Comparison of ENCODE assay signal across 28 cellular contexts in the genomic region with DNA sequence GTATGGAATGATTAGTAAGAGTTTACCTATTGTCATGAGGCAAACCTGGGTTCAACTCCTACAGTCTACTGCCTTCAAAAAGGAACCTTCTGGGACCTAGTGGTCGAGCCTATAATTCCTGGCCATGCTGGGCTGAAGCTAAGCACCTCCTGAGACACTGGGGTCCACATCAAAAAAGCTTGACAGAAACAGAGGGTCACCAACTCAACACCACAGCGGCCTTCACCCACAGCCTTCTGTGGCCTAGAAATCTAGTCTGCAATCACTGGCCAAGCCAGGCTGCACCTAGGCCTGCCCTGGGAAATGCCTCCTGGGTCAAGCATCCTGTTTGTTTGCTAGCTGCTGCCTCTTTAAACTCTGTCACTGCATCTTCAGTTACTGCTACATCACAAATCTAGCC.
"Had no signal": no experiment of that assay in that cellular context is flagged by ENCODE, and none has a peak within 500 bp of the region (broad histone marks: within the 10 kb centered on the region; RNA-seq: fewer than 3 reads in every experiment).

No MANE protein-coding gene starts in this region.

- H3K36me3 Mint-ChIP-seq: stimulated activated effector memory CD8-positive, alpha-beta T cell treated with anti-CD3 and anti-CD28 coated beads, Interleukin-12 subunit alpha, Interleukin-12 subunit beta, amount 100 ng/mL, for 72 hours; stimulated activated memory B cell treated with anti-CD40 and anti-IgM and Interleukin-4, amounts not matched to agents 10 μg/mL and 1 μg/mL and 100 μg/mL, for 72 hours; stimulated activated naive B cell treated with anti-CD40 and anti-IgM and Interleukin-4, amounts not matched to agents 10 μg/mL and 1 μg/mL and 100 μg/mL, for 72 hours; type B pancreatic cell had no signal

- H3K4me3 Mint-ChIP-seq: stimulated activated effector memory CD8-positive, alpha-beta T cell treated with anti-CD3 and anti-CD28 coated beads, Interleukin-12 subunit alpha, Interleukin-12 subunit beta, amount 100 ng/mL, for 72 hours; stimulated activated memory B cell treated with anti-CD40 and anti-IgM and Interleukin-4, amounts not matched to agents 10 μg/mL and 1 μg/mL and 100 μg/mL, for 72 hours; stimulated activated naive B cell treated with anti-CD40 and anti-IgM and Interleukin-4, amounts not matched to agents 10 μg/mL and 1 μg/mL and 100 μg/mL, for 72 hours; stimulated activated naive CD8-positive, alpha-beta T cell treated with anti-CD3 and anti-CD28 coated beads, Interleukin-15, amount 100 ng/mL, for 72 hours; stimulated activated naive CD8-positive, alpha-beta T cell treated with anti-CD3 and anti-CD28 coated beads, Interleukin-15, Interleukin-2, amounts not matched to agents 100 ng/mL and 50 ng/mL, for 24 hours; type B pancreatic cell had no signal

- H3K9me3 Mint-ChIP-seq: stimulated activated effector memory CD8-positive, alpha-beta T cell treated with anti-CD3 and anti-CD28 coated beads, Interleukin-12 subunit alpha, Interleukin-12 subunit beta, amount 100 ng/mL, for 72 hours; stimulated activated naive B cell treated with anti-CD40 and anti-IgM and Interleukin-4, amounts not matched to agents 10 μg/mL and 1 μg/mL and 100 μg/mL, for 72 hours; stimulated activated naive CD8-positive, alpha-beta T cell treated with anti-CD3 and anti-CD28 coated beads, Interleukin-15, amount 100 ng/mL, for 72 hours; type B pancreatic cell had no signal

- DNase-seq: stimulated activated CD4-positive, alpha-beta T cell treated with anti-CD3 and anti-CD28 coated beads, Interleukin-2, amount 100 ng/mL, for 48 hours; stimulated activated CD4-positive, alpha-beta T cell treated with anti-CD3 and anti-CD28 coated beads, Interleukin-4, amount 100 ng/mL, for 1 hour; stimulated activated CD4-positive, alpha-beta T cell treated with anti-CD3 and anti-CD28 coated beads, Interleukin-4, amount 100 ng/mL, for 24 hours; stimulated activated CD4-positive, alpha-beta T cell treated with anti-CD3 and anti-CD28 coated beads, Interleukin-4, amount 100 ng/mL, for 4 hours; stimulated activated CD8-positive, alpha-beta memory T cell treated with anti-CD3 and anti-CD28 coated beads, Interleukin-4, amount 100 ng/mL, for 48 hours; stimulated activated naive B cell treated with anti-CD40 and anti-IgM and Interleukin-4, amounts not matched to agents 10 μg/mL and 1 μg/mL and 100 μg/mL, for 72 hours; stimulated activated naive CD4-positive, alpha-beta T cell; stimulated activated naive CD4-positive, alpha-beta T cell treated with Interleukin-2 at 50 U/mL for 16 hours; stimulated activated naive CD8-positive, alpha-beta T cell treated with anti-CD3 and anti-CD28 coated beads, Interleukin-15, amount 100 ng/mL, for 72 hours; stimulated activated naive CD8-positive, alpha-beta T cell treated with anti-CD3 and anti-CD28 coated beads, Interleukin-15, Interleukin-2, amounts not matched to agents 100 U/mL and 50 U/mL, for 24 hours; stomach; substantia nigra; testis; thyroid gland; tibial artery; transverse colon; trophoblast cell; upper lobe of left lung; upper lobe of right lung; uterus had no signal

- H3K36me3 ChIP-seq: stomach, suprapubic skin, thoracic aorta, thyroid gland, tibial artery, tibial nerve, transverse colon, upper lobe of left lung, upper lobe of right lung, uterus, vagina had no signal

- H3K27me3 ChIP-seq: stomach, suprapubic skin, testis, thyroid gland, tibial artery, tibial nerve, transverse colon, upper lobe of left lung, upper lobe of right lung, uterus, vagina had no signal

- H3K4me3 ChIP-seq: stomach, suprapubic skin, testis, thoracic aorta, thyroid gland, tibial artery, tibial nerve, transverse colon, upper lobe of left lung, upper lobe of right lung, uterus, vagina had no signal

- H3K4me1 ChIP-seq: stomach, testis, thyroid gland, transverse colon, upper lobe of left lung, upper lobe of right lung, uterus, vagina had no signal

- H3K27me3 Mint-ChIP-seq: stimulated activated memory B cell treated with anti-CD40 and anti-IgM and Interleukin-4, amounts not matched to agents 10 μg/mL and 1 μg/mL and 100 μg/mL, for 72 hours; stimulated activated naive CD8-positive, alpha-beta T cell treated with anti-CD3 and anti-CD28 coated beads, Interleukin-15, amount 100 ng/mL, for 72 hours; stimulated activated naive CD8-positive, alpha-beta T cell treated with anti-CD3 and anti-CD28 coated beads, Interleukin-15, Interleukin-2, amounts not matched to agents 100 ng/mL and 50 ng/mL, for 24 hours; type B pancreatic cell had no signal

- H3K4me1 Mint-ChIP-seq: stimulated activated effector memory CD8-positive, alpha-beta T cell treated with anti-CD3 and anti-CD28 coated beads, Interleukin-12 subunit alpha, Interleukin-12 subunit beta, amount 100 ng/mL, for 72 hours; stimulated activated memory B cell treated with anti-CD40 and anti-IgM and Interleukin-4, amounts not matched to agents 10 μg/mL and 1 μg/mL and 100 μg/mL, for 72 hours; stimulated activated naive B cell treated with anti-CD40 and anti-IgM and Interleukin-4, amounts not matched to agents 10 μg/mL and 1 μg/mL and 100 μg/mL, for 72 hours; stimulated activated naive CD8-positive, alpha-beta T cell treated with anti-CD3 and anti-CD28 coated beads, Interleukin-15, amount 100 ng/mL, for 72 hours had no signal

- H3K27ac Mint-ChIP-seq: stimulated activated effector memory CD8-positive, alpha-beta T cell treated with anti-CD3 and anti-CD28 coated beads, Interleukin-12 subunit alpha, Interleukin-12 subunit beta, amount 100 ng/mL, for 72 hours; stimulated activated memory B cell treated with anti-CD40 and anti-IgM and Interleukin-4, amounts not matched to agents 10 μg/mL and 1 μg/mL and 100 μg/mL, for 72 hours; stimulated activated naive B cell treated with anti-CD40 and anti-IgM and Interleukin-4, amounts not matched to agents 10 μg/mL and 1 μg/mL and 100 μg/mL, for 72 hours; stimulated activated naive CD8-positive, alpha-beta T cell treated with anti-CD3 and anti-CD28 coated beads, Interleukin-15, amount 100 ng/mL, for 72 hours; stimulated activated naive CD8-positive, alpha-beta T cell treated with anti-CD3 and anti-CD28 coated beads, Interleukin-15, Interleukin-2, amounts not matched to agents 100 ng/mL and 50 ng/mL, for 24 hours; type B pancreatic cell had no signal

- H3K9me3 ChIP-seq: stomach, suprapubic skin, testis, thoracic aorta, thyroid gland, tibial artery, tibial nerve, transverse colon, upper lobe of left lung, upper lobe of right lung, uterus had no signal

- H3K27ac ChIP-seq: stomach, suprapubic skin, testis, thoracic aorta, thyroid gland, tibial artery, tibial nerve, transverse colon, upper lobe of left lung, upper lobe of right lung, uterus, vagina had no signal
